In the genomic region with DNA sequence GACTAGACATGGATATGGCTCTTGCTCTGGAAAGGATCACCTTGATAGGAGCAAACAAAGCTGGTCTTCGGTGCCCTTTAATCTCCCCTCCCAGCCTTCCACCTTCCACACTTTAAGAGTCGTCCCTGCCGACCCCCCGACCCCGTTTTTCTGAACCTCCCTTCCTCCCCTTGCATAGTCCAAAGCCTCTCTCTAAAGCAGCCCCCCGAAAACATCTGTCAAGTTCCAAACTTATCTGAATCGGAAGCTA, we compare ENCODE assay signal across 8 cellular contexts. TPM values are rescaled to one million over a fixed set of nuclear protein-coding genes. Genes with fewer than 3 reads are reported as not detected.
DNase-seq lines count a peak whose midpoint lies in the region; ATAC-seq and TF ChIP-seq lines count a peak whose summit lies in the region.

No MANE protein-coding gene starts in this region.

- no peak for DNase-seq in epithelial cell of prostate (ENCODE audit: low read depth, low spot score)
- DNase-seq in omental fat pad (ENCODE audit: low spot score): no peak
- no peak for DNase-seq in germinal center (ENCODE audit: low spot score)
- DNase-seq in HEK293T (ENCODE audit: extremely low spot score): no peak

- no peaks in the 10 kb centered on the region for H3K27me3 ChIP-seq in OCI-LY1 (ENCODE audit: insufficient read depth, low read length)

- POLR2A ChIA-PET in HEK293T (lab: Yijun Ruan, JAX): interaction anchor here (0.6 to 3.2 kb wide), 21 partner anchors 9 to 592 kb away, joined by 3 to 29 read pairs (median 5); a partner anchor contains a TSS

- H3K4me3 ChIP-seq in GM08714 (ENCODE audit: low read length) (peak overlapping the region; percentile 93), OCI-LY1 (ENCODE audit: low read depth, low read length, poor library complexity, severe bottlenecking) (peak overlapping the region; percentile 87)

- H3K9me2 ChIP-seq in OCI-LY1 (ENCODE audit: low read depth, low read length): no peaks in the 10 kb centered on the region

- H3K36me3 ChIP-seq in OCI-LY1 (ENCODE audit: insufficient read depth, low read length): peaks cover 26% of the 10 kb centered on the region

- H3K4me1 ChIP-seq in OCI-LY1 (ENCODE audit: insufficient read depth, low read length, severe bottlenecking): peaks cover 18% of the 10 kb centered on the region

- H3K4me2 ChIP-seq in OCI-LY1 (ENCODE audit: low read length): peak overlapping the region; percentile 96

- no peaks in the 10 kb centered on the region for H3F3A ChIP-seq in OCI-LY1 (ENCODE audit: insufficient read depth, low read length)

- no peak for TF ChIP-seq CTCF in OCI-LY1 (IDR thresholded peaks at IDR 0.05; ENCODE audit: low read length)
- TF ChIP-seq CTCF in omental fat pad (IDR thresholded peaks at IDR 0.05): no peak

- H3K79me2 ChIP-seq in OCI-LY1 (ENCODE audit: insufficient read depth, low read length): peaks cover 12% of the 10 kb centered on the region

- ATAC-seq in omental fat pad (ENCODE audit: low FRiP score): peak; percentile 5
- ATAC-seq in HG02852 (IDR thresholded peaks at IDR 0.05; ENCODE audit: unreplicated experiment): no peak
- ATAC-seq in HG02973 (IDR thresholded peaks at IDR 0.05; ENCODE audit: unreplicated experiment): no peak

- H3K27ac ChIP-seq in OCI-LY1 (ENCODE audit: low read depth, low read length, poor library complexity, severe bottlenecking) (peak overlapping the region; percentile 41), epithelial cell of prostate (peak overlapping the region; percentile 75)

- H4K20me1 ChIP-seq in OCI-LY1 (ENCODE audit: insufficient read depth, low read length): no peaks in the 10 kb centered on the region

- H2AFZ ChIP-seq in OCI-LY1 (ENCODE audit: low read length): no peak overlapping the region

- H3K9ac ChIP-seq in OCI-LY1 (ENCODE audit: low read length): peak overlapping the region; percentile 98

- CTCF ChIA-PET in HEK293T (lab: Yijun Ruan, JAX): no interaction called here

- no peaks in the 10 kb centered on the region for H3K9me3 ChIP-seq in OCI-LY1 (ENCODE audit: low read length)

TF ChIP-seq in HEK293T, 16 proteins besides CTCF, POLR2A, EP300 and RAD21:
- TF ChIP-seq FOXA1 (IDR thresholded peaks at IDR 0.05) (no peak), CTBP1 (IDR thresholded peaks at IDR 0.05; ENCODE audit: borderline replicate concordance) (no peak), ARNT (IDR thresholded peaks at IDR 0.05) (no peak), TARDBP (IDR thresholded peaks at IDR 0.05) (no peak), ZNF384 (IDR thresholded peaks at IDR 0.05) (no peak), BHLHE40 (IDR thresholded peaks at IDR 0.05; ENCODE audit: borderline replicate concordance) (no peak), FOXM1 (IDR thresholded peaks at IDR 0.05; ENCODE audit: borderline replicate concordance) (no peak), LEF1 (IDR thresholded peaks at IDR 0.05; ENCODE audit: borderline replicate concordance) (no peak), L3MBTL2 (conservative IDR thresholded peaks at IDR 0.05) (no peak)
TF ChIP-seq in HEK293T: peak in this region for 0.

RNA-seq across cellular contexts. Expression of a gene that starts 0.4 kb away (rescaled TPM):
- total RNA-seq in omental fat pad: 10 to 100 TPM; 27.4 to 78.3 (median 47.4) TPM

RNA-seq across cellular contexts. Expression of a gene that starts 28.6 kb away (rescaled TPM):
- total RNA-seq in omental fat pad: 100 to 1,000 TPM in 1 of 4 donors, 10 to 100 TPM in 3; 19.9 to 121 (median 38.4) TPM
